Comparison of ENCODE assay signal across 21 cellular contexts in the genomic region with DNA sequence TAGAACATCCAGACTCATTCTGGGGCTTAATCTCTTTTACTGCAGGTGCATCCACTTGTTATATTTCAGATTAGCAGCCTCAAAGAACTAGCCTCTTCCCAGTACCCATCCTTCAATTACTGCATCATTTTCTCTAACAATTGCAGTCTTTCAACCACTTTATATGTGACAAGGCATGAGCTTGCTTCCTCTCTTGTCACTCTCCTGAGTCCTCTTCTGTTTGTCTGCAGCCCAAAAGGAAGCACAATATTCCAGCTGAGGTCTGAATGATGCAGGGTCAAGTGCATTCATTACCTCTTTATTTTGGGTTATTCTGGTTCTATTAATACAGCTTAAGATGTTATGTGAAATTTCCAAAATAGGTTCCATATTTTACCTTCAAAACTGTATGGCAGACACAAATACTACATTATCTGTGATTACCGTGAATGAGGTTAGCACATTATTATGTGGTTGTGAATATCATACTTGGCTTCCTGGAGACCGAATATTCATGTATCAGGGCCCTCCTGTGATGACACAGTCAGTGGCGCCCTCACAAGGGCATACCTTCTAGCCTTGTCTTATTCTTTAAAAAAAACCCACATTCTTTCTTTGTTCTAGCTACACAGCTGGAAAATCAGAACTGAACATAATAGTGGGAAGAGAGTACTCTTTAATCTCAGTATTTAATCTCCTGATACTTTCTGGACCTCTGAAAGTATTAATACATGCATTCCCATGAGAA.
DNase-seq lines count a peak whose midpoint lies in the region; ATAC-seq and TF ChIP-seq lines count a peak whose summit lies in the region.
"Had no signal": no experiment of that assay in that cellular context is flagged by ENCODE, and none has a peak within 500 bp of the region (broad histone marks: within the 10 kb centered on the region; RNA-seq: fewer than 3 reads in every experiment).

No MANE protein-coding gene starts in this region.

- TF ChIP-seq CTCF in endodermal cell (conservative IDR thresholded peaks at IDR 0.05), result peak; percentile 51
- TF ChIP-seq CTCF in psoas muscle (IDR thresholded peaks at IDR 0.05), result no peak

- ATAC-seq in psoas muscle (no peak), GM21619 (IDR thresholded peaks at IDR 0.05; ENCODE audit: unreplicated experiment) (no peak)
- ATAC-seq: left colon had no signal

- H3K27me3 ChIP-seq in endodermal cell (ENCODE audit: control insufficient read depth, insufficient read depth, low read length, poor library complexity, severe bottlenecking), result no peaks in the 10 kb centered on the region
- H3K27me3 ChIP-seq in psoas muscle (ENCODE audit: insufficient read depth in 3 of 3, low read length in 2 of 3), result no peaks in the 10 kb centered on the region
- H3K27me3 ChIP-seq: BE2C, neutrophil, uterus had no signal

- H3K27ac Mint-ChIP-seq in endodermal cell, result no peak overlapping the region
- H3K27ac Mint-ChIP-seq: dendritic cell treated with granulocyte-macrophage colony-stimulating factor and Interleukin-4, amounts not matched to agents 40 ng/mL and 50 ng/mL, for 4 days; HFFc6 had no signal

- no peak overlapping the region for H3K4me3 Mint-ChIP-seq in endodermal cell
- H3K4me3 Mint-ChIP-seq: dendritic cell treated with granulocyte-macrophage colony-stimulating factor and Interleukin-4, amounts not matched to agents 40 ng/mL and 50 ng/mL, for 4 days; HFFc6 had no signal

- WGBS in endodermal cell (ENCODE audit: insufficient coverage in 1 of 2, insufficient read length in 1 of 2), 2 experiments, result 48 to 83% methylated on average over 2 to 3 of the region's 3 CpGs
- 41 to 49% (median 46%) methylated on average over 3 of the region's 3 CpGs for WGBS in psoas muscle, 3 donors

- peaks cover 14% of the 10 kb centered on the region for H3K4me1 Mint-ChIP-seq in endodermal cell

- no peaks in the 10 kb centered on the region for H3K36me3 Mint-ChIP-seq in endodermal cell (ENCODE audit: low read depth)

- no peaks in the 10 kb centered on the region for H3K36me3 ChIP-seq in endodermal cell (ENCODE audit: control insufficient read depth, insufficient read depth, low read length)
- H3K36me3 ChIP-seq in psoas muscle (ENCODE audit: insufficient read depth in 1 of 2, low read depth in 1 of 2), result peaks cover 0 to 2% of the 10 kb centered on the region in 2 donors
- H3K36me3 ChIP-seq: BE2C, neutrophil, uterus had no signal

- intact Hi-C loops in psoas muscle (cut with DNase I), result no loop called here

- no peaks in the 10 kb centered on the region for H3K4me1 ChIP-seq in endodermal cell (ENCODE audit: control insufficient read depth, insufficient read depth, low read length)
- peaks cover 39% of the 10 kb centered on the region for H3K4me1 ChIP-seq in psoas muscle
- H3K4me1 ChIP-seq: BE2C, uterus had no signal

- no peak overlapping the region for H3K9ac ChIP-seq in endodermal cell (ENCODE audit: extremely low read depth, low read length, poor library complexity, severe bottlenecking)

- peaks cover 10% of the 10 kb centered on the region for H3K9me3 Mint-ChIP-seq in endodermal cell
- H3K9me3 Mint-ChIP-seq: dendritic cell treated with granulocyte-macrophage colony-stimulating factor and Interleukin-4, amounts not matched to agents 40 ng/mL and 50 ng/mL, for 4 days; HFFc6 had no signal

- DNase-seq in NCI-H2029 (lab: John Stamatoyannopoulos, UW) (peak; percentile 19), NCI-H2029 treated with DMSO at 0.1 percent for 48 hours (lab: John Stamatoyannopoulos, UW) (no peak), NCI-H2227 (lab: John Stamatoyannopoulos, UW; ENCODE audit: unreplicated experiment) (peak; percentile 75), endodermal cell (no peak), psoas muscle (no peak), CD1c-positive myeloid dendritic cell (ENCODE audit: extremely low spot score) (no peak), T-helper 1 cell (no peak)
- DNase-seq: activated CD4-positive, alpha-beta T cell treated with anti-CD3 and anti-CD28 coated beads for 4 hours; BE2C; HFFc6; KG1; left colon; NCI-H1105; NK-92 treated with Interleukin-12 subunit alpha and Interleukin-12 subunit beta, amount 100 ng/mL, for 24 hours; stimulated activated CD4-positive, alpha-beta T cell treated with anti-CD3 and anti-CD28 coated beads, Interleukin-12 subunit alpha, Interleukin-12 subunit beta, amount 100 ng/mL, for 4 hours; stimulated activated CD8-positive, alpha-beta memory T cell treated with anti-CD3 and anti-CD28 coated beads, Interleukin-4, amount 100 ng/mL, for 48 hours; SW 1271; uterus had no signal

- H3K9me3 ChIP-seq in endodermal cell (ENCODE audit: control insufficient read depth, low read length) (peaks cover 14% of the 10 kb centered on the region), psoas muscle (no peaks in the 10 kb centered on the region)
- H3K9me3 ChIP-seq: BE2C, neutrophil, uterus had no signal

- H3K27ac ChIP-seq in endodermal cell (ENCODE audit: low read depth, low read length), result no peak overlapping the region
- H3K27ac ChIP-seq in psoas muscle, result peak overlapping the region; percentile 60
- H3K27ac ChIP-seq: neutrophil, uterus had no signal

- H3K27me3 Mint-ChIP-seq in endodermal cell (ENCODE audit: insufficient read depth), result peaks cover 2% of the 10 kb centered on the region
- H3K27me3 Mint-ChIP-seq: dendritic cell treated with granulocyte-macrophage colony-stimulating factor and Interleukin-4, amounts not matched to agents 40 ng/mL and 50 ng/mL, for 4 days had no signal

- H3K4me3 ChIP-seq in endodermal cell (ENCODE audit: low read length) (no peak overlapping the region), psoas muscle (no peak overlapping the region)
- H3K4me3 ChIP-seq: uterus had no signal

Comparison
In these comparisons a context has a peak if more than half of its experiments do, and no peak if none do; other contexts are left out.
1. DNase-seq: peak in NCI-H2029 (single experiment) and NCI-H2227 (single experiment); none in NCI-H2029 treated with DMSO at 0.1 percent for 48 hours (single experiment), endodermal cell (single experiment), psoas muscle (0 of 2), CD1c-positive myeloid dendritic cell (single experiment) and T-helper 1 cell (0 of 5).